In the genomic region with DNA sequence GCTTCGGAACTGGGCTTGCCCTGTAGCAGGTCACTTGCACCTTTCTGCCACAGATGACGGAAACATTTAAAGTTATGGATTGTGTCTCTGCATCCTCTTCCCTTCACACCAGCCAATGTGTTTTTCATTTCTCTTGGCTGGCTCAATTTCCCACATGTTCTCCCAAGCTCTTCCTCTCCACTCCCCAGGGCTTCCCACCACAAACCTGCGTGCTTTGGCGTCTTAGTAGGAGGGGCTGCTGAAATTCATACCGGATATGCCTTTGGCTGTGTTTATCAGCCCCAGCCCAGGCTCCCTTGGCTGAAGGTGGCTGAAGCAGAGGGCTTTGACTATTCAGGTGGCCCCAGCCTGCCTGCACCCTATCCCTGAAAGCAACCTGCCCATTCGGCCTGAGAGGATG, we compare ENCODE assay signal across 24 cellular contexts. TPM values are rescaled to one million over a fixed set of nuclear protein-coding genes. Genes with fewer than 3 reads are reported as not detected.
DNase-seq lines count a peak whose midpoint lies in the region; ATAC-seq and TF ChIP-seq lines count a peak whose summit lies in the region.
"Had no signal": no experiment of that assay in that cellular context is flagged by ENCODE, and none has a peak within 500 bp of the region (broad histone marks: within the 10 kb centered on the region; RNA-seq: fewer than 3 reads in every experiment).

No MANE protein-coding gene starts in this region.

- H4K20me1 ChIP-seq in BLaER1 treated with 17β-estradiol and CSF1 and Interleukin-3, amounts not matched to agents 10 nM and 100 nM = peaks cover 0 to 4% (median 0%) of the 10 kb centered on the region in 11 experiments; a peak in 2 of 22 replicates

- no peaks in the 10 kb centered on the region for H3K36me3 Mint-ChIP-seq in Calu3 (ENCODE audit: insufficient read depth, unreplicated experiment)

- no peak overlapping the region for H3K27ac Mint-ChIP-seq in Calu3 (ENCODE audit: unreplicated experiment)
- H3K27ac Mint-ChIP-seq: activated CD4-positive, alpha-beta T cell treated with anti-CD3 and anti-CD28 coated beads for 36 hours; activated naive CD4-positive, alpha-beta T cell treated with anti-CD3 and anti-CD28 coated beads for 36 hours; nephron progenitor cell; progenitor cell of endocrine pancreas had no signal

- no TSS peak for BruUV-seq in Calu3 (replicated peaks; lab: Mats Ljungman, UMichigan)

- peak; percentile 46 for DNase-seq in HFF-Myc (ENCODE audit: extremely low read depth, low read depth)
- peak; percentile 67 for DNase-seq in fibroblast of gingiva (ENCODE audit: low read depth)
- no peak for DNase-seq in psoas muscle
- DNase-seq in esophagus muscularis mucosa (ENCODE audit: extremely low spot score) = no peak
- DNase-seq in glomerular visceral epithelial cell (ENCODE audit: extremely low spot score) = no peak
- DNase-seq in Calu3 = no peak
- DNase-seq: activated CD4-positive, alpha-beta T cell treated with anti-CD3 and anti-CD28 coated beads for 36 hours; activated naive CD4-positive, alpha-beta T cell treated with anti-CD3 and anti-CD28 coated beads for 36 hours; activated T-cell treated with anti-CD3 and anti-CD28 coated beads, Interleukin-2, amount 50 U/mL, for 48 hours; amygdala; COR-L47; DND-41; effector CD4-positive, alpha-beta T cell; NCI-H1105; NCI-H2081; NCI-H446; nephron progenitor cell; PC-9; SJCRH30; substantia nigra; T-helper 1 cell had no signal

- CTCF ChIA-PET in Calu3 (lab: Charles Lee) = no interaction called here

- H3K4me1 ChIP-seq in BLaER1 treated with 17β-estradiol and CSF1 and Interleukin-3, amounts not matched to agents 10 nM and 100 nM = peaks cover 22 to 33% (median 27%) of the 10 kb centered on the region in 10 experiments
- H3K4me1 ChIP-seq in psoas muscle (peaks cover 55% of the 10 kb centered on the region), esophagus muscularis mucosa (peaks cover 0 to 27% (median 9%) of the 10 kb centered on the region in 4 donors)
- H3K4me1 ChIP-seq: SJCRH30 had no signal

- TF ChIP-seq POLR2A in esophagus muscularis mucosa (IDR thresholded peaks at IDR 0.05; ENCODE audit: low read depth) = no peak

- H3K27me3 ChIP-seq in BLaER1 treated with 17β-estradiol and CSF1 and Interleukin-3, amounts not matched to agents 10 nM and 100 nM = no peaks in the 10 kb centered on the region
- H3K27me3 ChIP-seq in psoas muscle (ENCODE audit: insufficient read depth in 3 of 3, low read length in 2 of 3) = no peaks in the 10 kb centered on the region
- no peaks in the 10 kb centered on the region for H3K27me3 ChIP-seq in esophagus muscularis mucosa

- no peak overlapping the region for H3K4me3 ChIP-seq in BLaER1 treated with 17β-estradiol and CSF1 and Interleukin-3, amounts not matched to agents 10 nM and 100 nM
- no peak overlapping the region for H3K4me3 ChIP-seq in HFF-Myc (replicated peaks; ENCODE audit: low read depth, low read length)
- H3K4me3 ChIP-seq in psoas muscle = no peak overlapping the region
- no peak overlapping the region for H3K4me3 ChIP-seq in esophagus muscularis mucosa
- H3K4me3 ChIP-seq: PC-9, SJCRH30 had no signal

- H3K27ac ChIP-seq in BLaER1 treated with 17β-estradiol and CSF1 and Interleukin-3, amounts not matched to agents 10 nM and 100 nM = no peak overlapping the region
- peak overlapping the region; percentile 37 for H3K27ac ChIP-seq in psoas muscle
- H3K27ac ChIP-seq in esophagus muscularis mucosa (replicated peaks in 1 of 4) = peak overlapping the region in 1 of 4 donors; percentile 33
- H3K27ac ChIP-seq: PC-9, SJCRH30 had no signal

- H3K36me3 ChIP-seq in BLaER1 treated with 17β-estradiol and CSF1 and Interleukin-3, amounts not matched to agents 10 nM and 100 nM = peaks cover 0 to 30% (median 0%) of the 10 kb centered on the region in 11 experiments; a peak in 3 of 22 replicates
- H3K36me3 ChIP-seq in psoas muscle (ENCODE audit: insufficient read depth in 1 of 2, low read depth in 1 of 2) (no peaks in the 10 kb centered on the region), esophagus muscularis mucosa (no peaks in the 10 kb centered on the region)
- H3K36me3 ChIP-seq: SJCRH30 had no signal

- WGBS in psoas muscle, 3 donors = 34 to 51% (median 35%) methylated on average over 6 of the region's 6 CpGs
- 67% methylated on average over 6 of the region's 6 CpGs for WGBS in esophagus muscularis mucosa

- no peak overlapping the region for H3K9ac ChIP-seq in BLaER1 treated with 17β-estradiol and CSF1 and Interleukin-3, amounts not matched to agents 10 nM and 100 nM

- ATAC-seq in psoas muscle = peak in 1 of 4 donors; percentile 12
- ATAC-seq: activated CD4-positive, alpha-beta T cell treated with anti-CD3 and anti-CD28 coated beads for 36 hours; esophagus mucosa had no signal

- H3K9me3 ChIP-seq in BLaER1 treated with 17β-estradiol and CSF1 and Interleukin-3, amounts not matched to agents 10 nM and 100 nM (replicated peaks in 1 of 11) = peaks cover 0 to 20% (median 6%) of the 10 kb centered on the region in 11 experiments; a peak in 9 of 22 replicates
- no peaks in the 10 kb centered on the region for H3K9me3 ChIP-seq in psoas muscle
- no peaks in the 10 kb centered on the region for H3K9me3 ChIP-seq in esophagus muscularis mucosa
- H3K9me3 ChIP-seq: SJCRH30 had no signal

- intact Hi-C loops in psoas muscle (cut with DNase I) = no loop called here
- intact Hi-C loops in esophagus muscularis mucosa (cut with DNase I) = no loop called here
- intact Hi-C loops in Calu3 (cut with micrococcal nuclease; ENCODE audit: unreplicated experiment) = no loop called here

- no peak for TF ChIP-seq CTCF in HFF-Myc (IDR thresholded peaks at IDR 0.05; ENCODE audit: low read depth, low read length, missing control alignments)
- TF ChIP-seq CTCF in psoas muscle (IDR thresholded peaks at IDR 0.05) = no peak
- no peak for TF ChIP-seq CTCF in esophagus muscularis mucosa (IDR thresholded peaks at IDR 0.05)
- no peak for TF ChIP-seq CTCF in Calu3 (IDR thresholded peaks at IDR 0.05; ENCODE audit: unreplicated experiment)

- TF ChIP-seq EP300 in esophagus muscularis mucosa (IDR thresholded peaks at IDR 0.05) = no peak

- H3K27me3 Mint-ChIP-seq in Calu3 (ENCODE audit: unreplicated experiment) = no peaks in the 10 kb centered on the region

- no peaks in the 10 kb centered on the region for H3K9me3 Mint-ChIP-seq in Calu3 (ENCODE audit: low read depth, unreplicated experiment)
- H3K9me3 Mint-ChIP-seq: activated naive CD4-positive, alpha-beta T cell treated with anti-CD3 and anti-CD28 coated beads for 36 hours; nephron progenitor cell had no signal

- peak overlapping the region; percentile 28 to 84 (median 62); a peak in 21 of 22 replicates for H3K4me2 ChIP-seq in BLaER1 treated with 17β-estradiol and CSF1 and Interleukin-3, amounts not matched to agents 10 nM and 100 nM
- H3K4me2 ChIP-seq: PC-9 had no signal

- H3K4me1 Mint-ChIP-seq in Calu3 (ENCODE audit: low read depth, unreplicated experiment) = no peaks in the 10 kb centered on the region
- H3K4me1 Mint-ChIP-seq: nephron progenitor cell had no signal

- H3K4me3 Mint-ChIP-seq in Calu3 (ENCODE audit: low read depth, unreplicated experiment) = no peak overlapping the region
- H3K4me3 Mint-ChIP-seq: activated CD4-positive, alpha-beta T cell treated with anti-CD3 and anti-CD28 coated beads for 36 hours; activated naive CD4-positive, alpha-beta T cell treated with anti-CD3 and anti-CD28 coated beads for 36 hours; nephron progenitor cell had no signal

RNA-seq across cellular contexts. Expression of gene ADRB2, which starts 32.1 kb away (rescaled TPM):
- 10 to 100 TPM in 1 of 4 donors, 1 to 10 TPM in 3; 4.8 to 11.1 (median 7.9) TPM for total RNA-seq in psoas muscle
- polyA plus RNA-seq in psoas muscle = 1 to 10 TPM; 1.3 to 5.6 (median 3.0) TPM
- total RNA-seq in esophagus muscularis mucosa = 1 to 10 TPM; 4.2 to 6.1 (median 4.9) TPM
- total RNA-seq in Calu3 (2022) = 16.6 and 16.9 TPM in 2 replicates

Comparison
In these comparisons a context has a peak if more than half of its experiments do, and no peak if none do; other contexts are left out.
1. DNase-seq: peak in HFF-Myc (single experiment) and fibroblast of gingiva (single experiment); none in psoas muscle (0 of 2), esophagus muscularis mucosa (single experiment), glomerular visceral epithelial cell (single experiment) and Calu3 (single experiment).